8 cellular contexts compared by ENCODE assay signal in genomic region chr5:142981886-142982820, GRCh38.
A peak's percentile ranks its signal among the peaks of the same experiment; 100 is the strongest.
DNase-seq lines count a peak whose midpoint lies in the region; ATAC-seq, FAIRE-seq and TF ChIP-seq lines count a peak whose summit lies in the region.

No MANE protein-coding gene starts in this region.

- no peaks in the 10 kb centered on the region for H3K79me2 ChIP-seq in trophoblast cell (ENCODE audit: control insufficient read depth, insufficient read depth, low read length, poor library complexity)

- H3K4me3 Mint-ChIP-seq in activated naive CD8-positive, alpha-beta T cell treated with anti-CD3 and anti-CD28 coated beads, Interleukin-2, amount 50 U/mL, for 24 hours = no peak overlapping the region

- peaks cover 59% of the 10 kb centered on the region for H3K4me1 Mint-ChIP-seq in activated naive CD8-positive, alpha-beta T cell treated with anti-CD3 and anti-CD28 coated beads, Interleukin-2, amount 50 U/mL, for 24 hours

- TF ChIP-seq POLR2A in A549 (IDR thresholded peaks at IDR 0.05; ENCODE audit: low read length) = no peak

- H3K4me1 ChIP-seq in A549 = peaks cover 19% of the 10 kb centered on the region
- peaks cover 22% of the 10 kb centered on the region for H3K4me1 ChIP-seq in HUES48 (ENCODE audit: control insufficient read depth, insufficient read depth, low read length)
- peaks cover 10% of the 10 kb centered on the region for H3K4me1 ChIP-seq in cardiac muscle cell (ENCODE audit: low read depth)
- peaks cover 15 to 17% of the 10 kb centered on the region in 2 experiments for H3K4me1 ChIP-seq in trophoblast cell (ENCODE audit: control insufficient read depth in 1 of 2, insufficient read depth in 2 of 2, low read length in 2 of 2)

- WGBS in A549 (ENCODE audit: missing lambda C conversion rate) = 57% methylated on average over 6 of the region's 6 CpGs
- WGBS in trophoblast cell (ENCODE audit: extremely low coverage, insufficient coverage, insufficient read length) = no CpG with 5 or more reads among the region's 6 CpGs

- H3K4me3 ChIP-seq in A549 = no peak overlapping the region
- H3K4me3 ChIP-seq in HUES48 (ENCODE audit: low read depth, low read length) = no peak overlapping the region
- H3K4me3 ChIP-seq in cardiac muscle cell = no peak overlapping the region
- H3K4me3 ChIP-seq in trophoblast cell (ENCODE audit: low read depth, low read length) = no peak overlapping the region

- no peaks in the 10 kb centered on the region for H3K79me1 ChIP-seq in trophoblast cell (ENCODE audit: low read length)

- TF ChIP-seq EP300 in A549 (IDR thresholded peaks at IDR 0.05) = no peak

- H2AK5ac ChIP-seq in trophoblast cell (ENCODE audit: low read length) = no peak overlapping the region

- H4K91ac ChIP-seq in trophoblast cell (ENCODE audit: low read depth, low read length) = peak overlapping the region; percentile 24

- H3K27ac Mint-ChIP-seq in activated naive CD8-positive, alpha-beta T cell treated with anti-CD3 and anti-CD28 coated beads, Interleukin-2, amount 50 U/mL, for 24 hours = peak overlapping the region; percentile 57

- H3K9me3 ChIP-seq in A549 = no peaks in the 10 kb centered on the region
- H3K9me3 ChIP-seq in HUES48 (ENCODE audit: control insufficient read depth, insufficient read depth, low read length) = no peaks in the 10 kb centered on the region
- no peaks in the 10 kb centered on the region for H3K9me3 ChIP-seq in cardiac muscle cell (ENCODE audit: low read depth)
- H3K9me3 ChIP-seq in trophoblast cell (ENCODE audit: insufficient read depth, low read depth, low read length) = peaks cover 2% of the 10 kb centered on the region

- H3K18ac ChIP-seq in trophoblast cell (ENCODE audit: low read length) = no peak overlapping the region

- H3K23ac ChIP-seq in trophoblast cell (ENCODE audit: low read length) = no peak overlapping the region

- peaks cover 13% of the 10 kb centered on the region for H3K36me3 Mint-ChIP-seq in activated naive CD8-positive, alpha-beta T cell treated with anti-CD3 and anti-CD28 coated beads, Interleukin-2, amount 50 U/mL, for 24 hours (ENCODE audit: low read depth)

- no peak for DNase-seq in A549 (ENCODE audit: low read depth in 1 of 2, low spot score in 1 of 2)
- no peak for DNase-seq in activated naive CD8-positive, alpha-beta T cell treated with anti-CD3 and anti-CD28 coated beads, Interleukin-2, amount 50 U/mL, for 24 hours
- DNase-seq in cardiac muscle cell (ENCODE audit: low read depth in 1 of 2, low spot score in 1 of 2) = peak; percentile 11 to 78
- peak; percentile 65 to 90 for DNase-seq in trophoblast cell
- no peak for DNase-seq in activated CD4-positive, alpha-beta T cell treated with anti-CD3 and anti-CD28 coated beads for 48 hours
- no peak for DNase-seq in ACHN

- no peaks in the 10 kb centered on the region for H3K27me3 Mint-ChIP-seq in activated naive CD8-positive, alpha-beta T cell treated with anti-CD3 and anti-CD28 coated beads, Interleukin-2, amount 50 U/mL, for 24 hours

- H2BK5ac ChIP-seq in trophoblast cell (ENCODE audit: low read depth, low read length, poor library complexity) = no peak overlapping the region

- in situ Hi-C loops in ACHN (cut with HindIII; ENCODE audit: low pct_ligation_motif_present, low pct_unique_long_range_greater_than_20kb, low sequenced_read_pairs) = no loop called here

- H3K27ac ChIP-seq in A549 (peak overlapping the region; percentile 41 to 63; a peak in 5 of 6 replicates), HUES48 (ENCODE audit: low read depth, low read length) (peak overlapping the region; percentile 81), cardiac muscle cell (peak overlapping the region; percentile 42), trophoblast cell (ENCODE audit: low read depth, low read length) (no peak overlapping the region)

- no peak overlapping the region for H2BK120ac ChIP-seq in trophoblast cell (ENCODE audit: insufficient read depth, low read length, poor library complexity)

- no peak overlapping the region for H2BK12ac ChIP-seq in trophoblast cell (ENCODE audit: low read length)

- H3K27me3 ChIP-seq in HUES48 (ENCODE audit: control insufficient read depth, insufficient read depth, low read length) (no peaks in the 10 kb centered on the region), cardiac muscle cell (no peaks in the 10 kb centered on the region), trophoblast cell (ENCODE audit: insufficient read depth, low read length) (no peaks in the 10 kb centered on the region)

- H3K4me2 ChIP-seq in A549 (peak overlapping the region; percentile 67), trophoblast cell (ENCODE audit: low read length) (no peak overlapping the region)

- FAIRE-seq in A549 (lab: Jason Lieb, UNC) = no peak

- H4K8ac ChIP-seq in trophoblast cell (ENCODE audit: low read depth, low read length) = no peak overlapping the region

- no peak overlapping the region for H2AFZ ChIP-seq in trophoblast cell (ENCODE audit: insufficient read depth, low read length, poor library complexity)

- no peaks in the 10 kb centered on the region for H3K36me3 ChIP-seq in HUES48 (ENCODE audit: control insufficient read depth, insufficient read depth, low read length)
- no peaks in the 10 kb centered on the region for H3K36me3 ChIP-seq in cardiac muscle cell
- H3K36me3 ChIP-seq in trophoblast cell (ENCODE audit: control insufficient read depth in 1 of 2, insufficient read depth in 2 of 2, low read length in 2 of 2) = no peaks in the 10 kb centered on the region

- no peak overlapping the region for H4K12ac ChIP-seq in trophoblast cell (ENCODE audit: low read depth, low read length)

- ATAC-seq in A549 = peak; percentile 32 to 72; a peak in 4 of 6 replicates
- ATAC-seq in activated naive CD8-positive, alpha-beta T cell treated with anti-CD3 and anti-CD28 coated beads, Interleukin-2, amount 50 U/mL, for 24 hours = no peak
- ATAC-seq in HG03342 (IDR thresholded peaks at IDR 0.05; ENCODE audit: unreplicated experiment) = no peak

- CTCF ChIA-PET in A549 (lab: Yijun Ruan, JAX) = interaction anchor here (1.0 to 1.3 kb wide), 4 partner anchors 8 to 422 kb away, joined by 3 to 7 read pairs (median 4); no protein-coding TSS in a partner anchor

- TF ChIP-seq CTCF in A549 (IDR thresholded peaks at IDR 0.05) (no peak), cardiac muscle cell (IDR thresholded peaks at IDR 0.05; ENCODE audit: low read depth, low read length) (no peak)

- H3K4ac ChIP-seq in trophoblast cell (ENCODE audit: low read depth, low read length) = no peak overlapping the region

- peaks cover 4% of the 10 kb centered on the region for H3K9me3 Mint-ChIP-seq in activated naive CD8-positive, alpha-beta T cell treated with anti-CD3 and anti-CD28 coated beads, Interleukin-2, amount 50 U/mL, for 24 hours

- POLR2A ChIA-PET in A549 (lab: Yijun Ruan, JAX) = no interaction called here

- no peak overlapping the region for H3K14ac ChIP-seq in trophoblast cell (ENCODE audit: low read length)

- H3K9ac ChIP-seq in HUES48 (ENCODE audit: low read depth, low read length) (no peak overlapping the region), trophoblast cell (ENCODE audit: low read length) (no peak overlapping the region)

- TF ChIP-seq RAD21 in A549 (conservative IDR thresholded peaks at IDR 0.05 in 1 of 2, IDR thresholded peaks at IDR 0.05 in 1 of 2) = no peak

TF ChIP-seq in A549, 52 proteins besides CTCF, POLR2A, EP300 and RAD21 (continues in another document):
- TF ChIP-seq ZC3H11A (IDR thresholded peaks at IDR 0.05) (no peak), USF2 (IDR thresholded peaks at IDR 0.05) (no peak), CHD4 (IDR thresholded peaks at IDR 0.05; ENCODE audit: borderline replicate concordance) (no peak), GATA3 (IDR thresholded peaks at IDR 0.05; ENCODE audit: borderline replicate concordance) (no peak), HOXB5 (CRISPR knock-in tag; IDR thresholded peaks at IDR 0.05) (no peak), HOXA7 (CRISPR knock-in tag; IDR thresholded peaks at IDR 0.05) (no peak), FOSB (CRISPR knock-in tag; IDR thresholded peaks at IDR 0.05) (no peak), CHD2 (IDR thresholded peaks at IDR 0.05; ENCODE audit: low read length, partially characterized antibody) (no peak), NR3C1 (IDR thresholded peaks at IDR 0.05) (no peak)
- TF ChIP-seq, protein P1, sequence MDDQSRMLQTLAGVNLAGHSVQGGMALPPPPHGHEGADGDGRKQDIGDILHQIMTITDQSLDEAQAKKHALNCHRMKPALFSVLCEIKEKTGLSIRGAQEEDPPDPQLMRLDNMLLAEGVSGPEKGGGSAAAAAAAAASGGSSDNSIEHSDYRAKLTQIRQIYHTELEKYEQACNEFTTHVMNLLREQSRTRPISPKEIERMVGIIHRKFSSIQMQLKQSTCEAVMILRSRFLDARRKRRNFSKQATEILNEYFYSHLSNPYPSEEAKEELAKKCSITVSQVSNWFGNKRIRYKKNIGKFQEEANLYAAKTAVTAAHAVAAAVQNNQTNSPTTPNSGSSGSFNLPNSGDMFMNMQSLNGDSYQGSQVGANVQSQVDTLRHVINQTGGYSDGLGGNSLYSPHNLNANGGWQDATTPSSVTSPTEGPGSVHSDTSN (IDR thresholded peaks at IDR 0.05) = no peak
- TF ChIP-seq, protein P2, sequence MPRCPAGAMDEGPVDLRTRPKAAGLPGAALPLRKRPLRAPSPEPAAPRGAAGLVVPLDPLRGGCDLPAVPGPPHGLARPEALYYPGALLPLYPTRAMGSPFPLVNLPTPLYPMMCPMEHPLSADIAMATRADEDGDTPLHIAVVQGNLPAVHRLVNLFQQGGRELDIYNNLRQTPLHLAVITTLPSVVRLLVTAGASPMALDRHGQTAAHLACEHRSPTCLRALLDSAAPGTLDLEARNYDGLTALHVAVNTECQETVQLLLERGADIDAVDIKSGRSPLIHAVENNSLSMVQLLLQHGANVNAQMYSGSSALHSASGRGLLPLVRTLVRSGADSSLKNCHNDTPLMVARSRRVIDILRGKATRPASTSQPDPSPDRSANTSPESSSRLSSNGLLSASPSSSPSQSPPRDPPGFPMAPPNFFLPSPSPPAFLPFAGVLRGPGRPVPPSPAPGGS (IDR thresholded peaks at IDR 0.05) = no peak

Comparison
In these comparisons a context has a peak if more than half of its experiments do, and no peak if none do; other contexts are left out.
1. ATAC-seq: peak in A549 (2 of 2); none in activated naive CD8-positive, alpha-beta T cell treated with anti-CD3 and anti-CD28 coated beads, Interleukin-2, amount 50 U/mL, for 24 hours (single experiment) and HG03342 (single experiment).
2. DNase-seq: peak in cardiac muscle cell (2 of 2) and trophoblast cell (2 of 2); none in A549 (0 of 2), activated naive CD8-positive, alpha-beta T cell treated with anti-CD3 and anti-CD28 coated beads, Interleukin-2, amount 50 U/mL, for 24 hours (single experiment), activated CD4-positive, alpha-beta T cell treated with anti-CD3 and anti-CD28 coated beads for 48 hours (single experiment) and ACHN (single experiment).